8 cellular contexts compared by ENCODE assay signal in the genomic region with DNA sequence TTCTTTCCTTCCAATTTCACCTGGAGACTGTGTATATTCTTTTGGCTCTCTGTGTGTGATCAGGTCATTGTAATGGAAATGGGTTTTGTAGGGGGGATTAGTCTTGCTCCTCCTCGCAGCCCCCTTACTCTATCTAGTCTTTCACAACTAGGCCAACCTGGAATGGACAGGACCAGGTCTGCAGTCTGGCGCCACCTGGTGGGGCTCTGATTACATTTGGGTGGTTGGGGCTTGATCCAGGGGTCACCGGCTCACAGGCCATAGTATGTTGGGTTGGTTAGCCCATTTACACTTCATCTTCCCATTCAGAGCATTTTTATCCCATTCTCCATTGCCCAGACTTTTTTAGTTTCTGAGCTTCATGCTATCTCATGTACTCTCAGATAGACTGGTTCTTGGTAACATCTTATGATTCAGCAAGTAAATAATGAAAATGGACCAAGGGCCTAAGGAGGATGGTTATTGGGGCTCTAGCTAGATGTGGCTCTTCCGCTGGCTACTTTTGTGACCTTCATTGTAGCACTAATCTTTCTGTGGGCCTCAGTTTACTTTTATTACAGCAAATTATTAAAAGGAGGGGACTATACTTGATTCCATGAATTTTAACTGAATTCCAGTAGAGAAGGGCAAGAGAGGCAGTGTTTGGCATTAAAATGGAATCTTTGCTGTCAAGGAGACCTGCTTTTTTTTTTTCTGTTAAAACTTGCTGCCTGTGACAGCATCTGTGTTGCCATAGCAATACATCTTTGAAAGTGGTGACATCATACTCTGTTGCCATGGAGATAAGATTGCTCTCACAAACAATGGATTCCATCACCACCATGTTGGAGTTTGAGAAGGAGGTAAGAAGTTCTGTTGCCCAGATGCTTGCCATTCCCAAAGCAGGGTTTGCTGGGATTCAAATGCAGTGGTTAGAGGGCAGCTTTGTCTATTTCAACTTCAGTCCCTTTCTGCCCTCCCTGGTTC.
DNase-seq lines count a peak whose midpoint lies in the region; ATAC-seq and TF ChIP-seq lines count a peak whose summit lies in the region.

No MANE protein-coding gene starts in this region.

- H3K4me2 ChIP-seq in hepatocyte, result no peak overlapping the region

- no peaks in the 10 kb centered on the region for H3K27me3 ChIP-seq in hepatocyte

- H3K4me3 ChIP-seq in hepatocyte, result no peak overlapping the region

- no peak overlapping the region for H3K27ac Mint-ChIP-seq in activated naive CD8-positive, alpha-beta T cell treated with anti-CD3 and anti-CD28 coated beads, Interleukin-2, amount 50 U/mL, for 24 hours

- in situ Hi-C loops in SK-MEL-5 (cut with HindIII; ENCODE audit: low pct_unique_long_range_greater_than_20kb, low sequenced_read_pairs), result no loop called here

- no peaks in the 10 kb centered on the region for H3K27me3 Mint-ChIP-seq in activated naive CD8-positive, alpha-beta T cell treated with anti-CD3 and anti-CD28 coated beads, Interleukin-2, amount 50 U/mL, for 24 hours

- H3K9me3 Mint-ChIP-seq in activated naive CD8-positive, alpha-beta T cell treated with anti-CD3 and anti-CD28 coated beads, Interleukin-2, amount 50 U/mL, for 24 hours, result no peaks in the 10 kb centered on the region

- 57% methylated on average over 4 of the region's 4 CpGs for WGBS in hepatocyte (ENCODE audit: low lambda C conversion rate, missing lambda C conversion rate)

- H3K36me3 Mint-ChIP-seq in activated naive CD8-positive, alpha-beta T cell treated with anti-CD3 and anti-CD28 coated beads, Interleukin-2, amount 50 U/mL, for 24 hours (ENCODE audit: low read depth), result no peaks in the 10 kb centered on the region

- peak; percentile 72 for ATAC-seq in HG03571 (IDR thresholded peaks at IDR 0.05; ENCODE audit: unreplicated experiment)
- ATAC-seq in activated naive CD8-positive, alpha-beta T cell treated with anti-CD3 and anti-CD28 coated beads, Interleukin-2, amount 50 U/mL, for 24 hours, result peak; percentile 63

- H3K9me3 ChIP-seq in hepatocyte (ENCODE audit: low read depth), result no peaks in the 10 kb centered on the region

- no peaks in the 10 kb centered on the region for H4K20me1 ChIP-seq in hepatocyte (ENCODE audit: insufficient read depth, poor library complexity, severe bottlenecking)

- no peaks in the 10 kb centered on the region for H3K4me1 Mint-ChIP-seq in activated naive CD8-positive, alpha-beta T cell treated with anti-CD3 and anti-CD28 coated beads, Interleukin-2, amount 50 U/mL, for 24 hours

- peak; percentile 32 to 54 for DNase-seq in NCI-H2081 (lab: John Stamatoyannopoulos, UW)
- DNase-seq in NCI-H2081 treated with DMSO at 0.1 percent for 48 hours (lab: John Stamatoyannopoulos, UW), result no peak
- peak; percentile 82 for DNase-seq in SK-MEL-5 (ENCODE audit: low read depth, low spot score)
- DNase-seq in activated naive CD8-positive, alpha-beta T cell treated with anti-CD3 and anti-CD28 coated beads, Interleukin-2, amount 50 U/mL, for 24 hours, result peak; percentile 74
- DNase-seq in hepatocyte (ENCODE audit: low spot score), result peak; percentile 69
- DNase-seq in stimulated activated CD4-positive, alpha-beta T cell treated with anti-CD3 and anti-CD28 coated beads, Interleukin-12 subunit alpha, Interleukin-12 subunit beta, amount 100 ng/mL, for 48 hours (ENCODE audit: low read depth in 2 of 3, low spot score in 1 of 3), result peak; percentile 17 to 61 (median 38)
- DNase-seq in globus pallidus (ENCODE audit: low spot score), result no peak

- H3K9me2 ChIP-seq in hepatocyte (replicated peaks; ENCODE audit: insufficient read depth), result no peaks in the 10 kb centered on the region

- no peak overlapping the region for H2AFZ ChIP-seq in hepatocyte

- no peaks in the 10 kb centered on the region for H3K36me3 ChIP-seq in hepatocyte (replicated peaks; ENCODE audit: insufficient read depth, low read depth)

- no peak overlapping the region for H3K4me3 Mint-ChIP-seq in activated naive CD8-positive, alpha-beta T cell treated with anti-CD3 and anti-CD28 coated beads, Interleukin-2, amount 50 U/mL, for 24 hours

- no peaks in the 10 kb centered on the region for H3K79me2 ChIP-seq in hepatocyte

- no peaks in the 10 kb centered on the region for H3K4me1 ChIP-seq in hepatocyte (ENCODE audit: insufficient read depth)

- H3K27ac ChIP-seq in hepatocyte, result no peak overlapping the region

- TF ChIP-seq CTCF in hepatocyte (IDR thresholded peaks at IDR 0.05; ENCODE audit: poor library complexity), result peak; percentile 66

Comparison
In these comparisons a context has a peak if more than half of its experiments do, and no peak if none do; other contexts are left out.
1. DNase-seq: peak in NCI-H2081 (2 of 2), SK-MEL-5 (single experiment), activated naive CD8-positive, alpha-beta T cell treated with anti-CD3 and anti-CD28 coated beads, Interleukin-2, amount 50 U/mL, for 24 hours (single experiment), hepatocyte (single experiment) and stimulated activated CD4-positive, alpha-beta T cell treated with anti-CD3 and anti-CD28 coated beads, Interleukin-12 subunit alpha, Interleukin-12 subunit beta, amount 100 ng/mL, for 48 hours (3 of 3); none in NCI-H2081 treated with DMSO at 0.1 percent for 48 hours (single experiment) and globus pallidus (single experiment).